In genomic region chr6:34768148-34768547, GRCh38 we compare ENCODE assay signal across 35 cellular contexts. TPM values are rescaled to one million over a fixed set of nuclear protein-coding genes. Genes with fewer than 3 reads are reported as not detected.
DNase-seq lines count a peak whose midpoint lies in the region; FAIRE-seq and TF ChIP-seq lines count a peak whose summit lies in the region.
"Had no signal": no experiment of that assay in that cellular context is flagged by ENCODE, and none has a peak within 500 bp of the region (broad histone marks: within the 10 kb centered on the region; RNA-seq: fewer than 3 reads in every experiment).

No MANE protein-coding gene starts in this region.

- H3K9me3 Mint-ChIP-seq in dendritic cell treated with granulocyte-macrophage colony-stimulating factor and Interleukin-4, amounts not matched to agents 40 ng/mL and 50 ng/mL, for 4 days = no peaks in the 10 kb centered on the region
- H3K9me3 Mint-ChIP-seq: CD14-positive monocyte; CD4-positive, alpha-beta memory T cell; CD4-positive, alpha-beta T cell; CD4-positive, CD25-positive, alpha-beta regulatory T cell; CD8-positive, alpha-beta memory T cell; CD8-positive, alpha-beta T cell had no signal

- H4K20me1 ChIP-seq in endothelial cell of umbilical vein (replicated peaks; ENCODE audit: control insufficient read depth, extremely low read depth, insufficient read depth, low read length) = no peaks in the 10 kb centered on the region

- H3K36me3 ChIP-seq in HEK293 (ENCODE audit: control insufficient read depth in 2 of 2, insufficient read depth in 1 of 2, low read length in 2 of 2) = peaks cover 88 to 89% of the 10 kb centered on the region in 2 experiments
- peaks cover 12 to 27% of the 10 kb centered on the region in 2 experiments for H3K36me3 ChIP-seq in endothelial cell of umbilical vein (ENCODE audit: control insufficient read depth in 2 of 2, extremely low read depth in 1 of 2, insufficient read depth in 2 of 2, low read length in 2 of 2)

- CTCF ChIA-PET in HEK293 (lab: Yijun Ruan, JAX) = no interaction called here
- CTCF ChIA-PET in endothelial cell of umbilical vein (lab: Charles Lee) = interaction anchor here (1.1 kb wide), 1 partner anchor 93 kb away, joined by 3 read pairs; no protein-coding TSS in a partner anchor

- TF ChIP-seq POLR2A in endothelial cell of umbilical vein (IDR thresholded peaks at IDR 0.05; ENCODE audit: low read depth, low read length) = no peak

- H3K9me3 ChIP-seq in HEK293 (ENCODE audit: control insufficient read depth, insufficient read depth, low read depth, low read length) = no peaks in the 10 kb centered on the region
- no peaks in the 10 kb centered on the region for H3K9me3 ChIP-seq in endothelial cell of umbilical vein (replicated peaks; ENCODE audit: control insufficient read depth, insufficient read depth, low read length)
- H3K9me3 ChIP-seq: A549; BE2C; BLaER1; BLaER1 treated with 17β-estradiol and CSF1 and Interleukin-3, amounts not matched to agents 10 nM and 100 nM; Caco-2 had no signal

- H3K4me1 ChIP-seq in HEK293 (ENCODE audit: control insufficient read depth, insufficient read depth, low read length) (no peaks in the 10 kb centered on the region), endothelial cell of umbilical vein (ENCODE audit: control insufficient read depth, extremely low read depth, insufficient read depth, low read length) (no peaks in the 10 kb centered on the region)
- H3K4me1 ChIP-seq: A549, BE2C, BLaER1, Caco-2 had no signal

- peak; percentile 42 for FAIRE-seq in endothelial cell of umbilical vein (lab: Jason Lieb, UNC)
- FAIRE-seq: A204.1, A549, D721Med had no signal

- H3K27ac ChIP-seq in HEK293 (ENCODE audit: extremely low read depth, low read depth, low read length) = no peak overlapping the region
- no peak overlapping the region for H3K27ac ChIP-seq in endothelial cell of umbilical vein (ENCODE audit: insufficient read depth, low read depth, low read length)
- H3K27ac ChIP-seq: 22Rv1; A549; BLaER1; BLaER1 treated with 17β-estradiol and CSF1 and Interleukin-3, amounts not matched to agents 10 nM and 100 nM; C4-2B had no signal

- POLR2A ChIA-PET in HEK293 (lab: Yijun Ruan, JAX) = interaction anchor here (0.8 kb wide), 1 partner anchor 9 kb away, joined by 5 read pairs; no protein-coding TSS in a partner anchor
- POLR2A ChIA-PET in endothelial cell of umbilical vein (lab: Charles Lee) = no interaction called here

- H3K79me2 ChIP-seq in endothelial cell of umbilical vein (ENCODE audit: control insufficient read depth, insufficient read depth, low read length) = peaks cover 4% of the 10 kb centered on the region

- peak overlapping the region; percentile 61 for H3K27ac Mint-ChIP-seq in dendritic cell treated with granulocyte-macrophage colony-stimulating factor and Interleukin-4, amounts not matched to agents 40 ng/mL and 50 ng/mL, for 4 days
- H3K27ac Mint-ChIP-seq: B cell; CD4-positive, alpha-beta T cell; CD4-positive, CD25-positive, alpha-beta regulatory T cell; CD8-positive, alpha-beta T cell had no signal

- no peak for DNase-seq in endothelial cell of umbilical vein (ENCODE audit: low read depth, low spot score)
- DNase-seq in SIG-M5 (lab: John Stamatoyannopoulos, UW) = no peak
- no peak for DNase-seq in activated T-cell treated with anti-CD3 and anti-CD28 coated beads, Interleukin-2, amount 50 U/mL, for 1 hour
- DNase-seq in HuH-7 (ENCODE audit: low spot score) = no peak
- DNase-seq: 8988T; ACHN; AML-193; BE2C; C1 segment of cervical spinal cord; Caco-2; Calu3; CD4-positive, alpha-beta memory T cell; CD4-positive, alpha-beta T cell; CD4-positive, CD25-positive, alpha-beta regulatory T cell; CD8-positive, alpha-beta memory T cell; CD8-positive, alpha-beta T cell; COR-L47; DMS 273 treated with DMSO at 0.1 percent for 48 hours; DMS153; DMS53; DMS79; DMS79 treated with DMSO at 0.1 percent for 48 hours; DND-41; EL had no signal

- H3K4me2 ChIP-seq in endothelial cell of umbilical vein (ENCODE audit: insufficient read depth, low read length) = no peak overlapping the region
- H3K4me2 ChIP-seq: A549; BLaER1; BLaER1 treated with 17β-estradiol and CSF1 and Interleukin-3, amounts not matched to agents 10 nM and 100 nM had no signal

- intact Hi-C loops in dendritic cell treated with granulocyte-macrophage colony-stimulating factor and Interleukin-4, amounts not matched to agents 40 ng/mL and 50 ng/mL, for 4 days (cut with micrococcal nuclease) = no loop called here
- intact Hi-C loops in endothelial cell of umbilical vein (cut with micrococcal nuclease) = no loop called here

- H3K27me3 ChIP-seq in endothelial cell of umbilical vein (ENCODE audit: control insufficient read depth in 2 of 2, insufficient read depth in 2 of 2, low read length in 2 of 2) = no peaks in the 10 kb centered on the region
- H3K27me3 ChIP-seq: BE2C; BLaER1; BLaER1 treated with 17β-estradiol and CSF1 and Interleukin-3, amounts not matched to agents 10 nM and 100 nM had no signal

- H3K36me3 Mint-ChIP-seq in dendritic cell treated with granulocyte-macrophage colony-stimulating factor and Interleukin-4, amounts not matched to agents 40 ng/mL and 50 ng/mL, for 4 days (ENCODE audit: low read depth) = peaks cover 96% of the 10 kb centered on the region

- H3K4me3 ChIP-seq in HEK293 (ENCODE audit: low read depth, low read length) (no peak overlapping the region), endothelial cell of umbilical vein (replicated peaks in 1 of 3; ENCODE audit: insufficient read depth in 1 of 3, low read depth in 1 of 3, low read length in 3 of 3) (no peak overlapping the region)
- H3K4me3 ChIP-seq: A549; BLaER1; BLaER1 treated with 17β-estradiol and CSF1 and Interleukin-3, amounts not matched to agents 10 nM and 100 nM had no signal

- no peaks in the 10 kb centered on the region for H3K9me1 ChIP-seq in endothelial cell of umbilical vein (replicated peaks; ENCODE audit: control insufficient read depth, extremely low read depth, insufficient read depth, low read length)

- TF ChIP-seq CTCF in HEK293 (tag by site-specific recombination; IDR thresholded peaks at IDR 0.05) = no peak
- no peak for TF ChIP-seq CTCF in endothelial cell of umbilical vein (IDR thresholded peaks at IDR 0.05; ENCODE audit: extremely low read depth in 1 of 2, insufficient read depth in 1 of 2, low read depth in 1 of 2, low read length in 2 of 2)

- H3K4me1 Mint-ChIP-seq in dendritic cell treated with granulocyte-macrophage colony-stimulating factor and Interleukin-4, amounts not matched to agents 40 ng/mL and 50 ng/mL, for 4 days (ENCODE audit: low read depth) = peaks cover 13% of the 10 kb centered on the region
- H3K4me1 Mint-ChIP-seq: B cell, CD14-positive monocyte had no signal

- no peak overlapping the region for H2AFZ ChIP-seq in endothelial cell of umbilical vein (ENCODE audit: low read depth, low read length)

- no peaks in the 10 kb centered on the region for H3K27me3 Mint-ChIP-seq in dendritic cell treated with granulocyte-macrophage colony-stimulating factor and Interleukin-4, amounts not matched to agents 40 ng/mL and 50 ng/mL, for 4 days
- H3K27me3 Mint-ChIP-seq: B cell; CD4-positive, alpha-beta memory T cell; CD4-positive, alpha-beta T cell; CD4-positive, CD25-positive, alpha-beta regulatory T cell; CD8-positive, alpha-beta memory T cell had no signal

- dilution Hi-C loops in endothelial cell of umbilical vein (cut with MboI; ENCODE audit: extremely low pct_ligation_motif_present, low sequenced_read_pairs) = no loop called here

- no peak overlapping the region for H3K9ac ChIP-seq in endothelial cell of umbilical vein (replicated peaks; ENCODE audit: extremely low read depth, insufficient read depth, low read length)
- H3K9ac ChIP-seq: BLaER1 had no signal

- no TSS peak for BruUV-seq in endothelial cell of umbilical vein (replicated peaks; lab: Mats Ljungman, UMichigan)

- H3K4me3 Mint-ChIP-seq in dendritic cell treated with granulocyte-macrophage colony-stimulating factor and Interleukin-4, amounts not matched to agents 40 ng/mL and 50 ng/mL, for 4 days = no peak overlapping the region
- H3K4me3 Mint-ChIP-seq: B cell; CD14-positive monocyte; CD4-positive, alpha-beta memory T cell; CD4-positive, alpha-beta T cell; CD4-positive, CD25-positive, alpha-beta regulatory T cell; CD8-positive, alpha-beta memory T cell; CD8-positive, alpha-beta T cell had no signal

TF ChIP-seq in HEK293, 187 proteins besides CTCF, POLR2A, EP300 and RAD21 (continues in another document):
- TF ChIP-seq ZNF664 (tag by site-specific recombination; IDR thresholded peaks at IDR 0.05) = peak; percentile 97

TF ChIP-seq in endothelial cell of umbilical vein, 7 proteins besides CTCF, POLR2A, EP300 and RAD21 (continues in another document):
- TF ChIP-seq MAX (IDR thresholded peaks at IDR 0.05; ENCODE audit: insufficient read depth, insufficient read length) (no peak), JUN (IDR thresholded peaks at IDR 0.05; ENCODE audit: borderline replicate concordance, insufficient read depth, insufficient read length, low read depth) (no peak), POLR2AphosphoS5 (IDR thresholded peaks at IDR 0.05; ENCODE audit: insufficient read depth, low read depth, low read length) (no peak), EZH2 (IDR thresholded peaks at IDR 0.05; ENCODE audit: borderline replicate concordance, low read depth, low read length, severe bottlenecking) (no peak), MYC (IDR thresholded peaks at IDR 0.05; ENCODE audit: low read depth, low read length) (no peak), FOS (IDR thresholded peaks at IDR 0.05; ENCODE audit: borderline replicate concordance, insufficient read depth, low read length) (no peak)

RNA-seq across cellular contexts. Expression of gene SNRPC, which starts 10.8 kb away (rescaled TPM):
- 137 and 141 TPM in 2 replicates for total RNA-seq in endothelial cell of umbilical vein
- polyA plus RNA-seq in endothelial cell of umbilical vein = 287 and 306 TPM in 2 replicates
- polyA plus RNA-seq in endothelial cell of umbilical vein (2011; cell fraction: cytosol; rRNA removed) = 316 and 379 TPM in 2 replicates
- 119 and 138 TPM in 2 replicates for polyA plus RNA-seq in endothelial cell of umbilical vein (2011; cell fraction: nucleus; rRNA removed)
- polyA plus RNA-seq in endothelial cell of umbilical vein (2012) = 138 and 173 TPM in 2 replicates
- polyA minus RNA-seq in endothelial cell of umbilical vein = 58.1 and 70.2 TPM in 2 replicates
- polyA minus RNA-seq in endothelial cell of umbilical vein (2011; cell fraction: cytosol; rRNA and poly(A)+ RNA removed) = 57.4 TPM
- 17.1 and 18.2 TPM in 2 replicates for polyA minus RNA-seq in endothelial cell of umbilical vein (2011; cell fraction: nucleus; rRNA and poly(A)+ RNA removed)

RNA-seq across cellular contexts. Expression of gene BLTP3A, which starts 23.7 kb away (rescaled TPM):
- total RNA-seq in endothelial cell of umbilical vein = 9.3 and 10.5 TPM in 2 replicates
- polyA plus RNA-seq in endothelial cell of umbilical vein = 4.2 and 4.6 TPM in 2 replicates
- polyA plus RNA-seq in endothelial cell of umbilical vein (2011; cell fraction: cytosol; rRNA removed) = 4.2 and 4.5 TPM in 2 replicates
- polyA plus RNA-seq in endothelial cell of umbilical vein (2011; cell fraction: nucleus; rRNA removed) = 6.8 and 8.0 TPM in 2 replicates
- polyA plus RNA-seq in endothelial cell of umbilical vein (2012) = 3.3 and 4.6 TPM in 2 replicates
- 21.7 and 22.6 TPM in 2 replicates for polyA minus RNA-seq in endothelial cell of umbilical vein
- 29.2 TPM for polyA minus RNA-seq in endothelial cell of umbilical vein (2011; cell fraction: cytosol; rRNA and poly(A)+ RNA removed)
- 9.4 and 11.2 TPM in 2 replicates for polyA minus RNA-seq in endothelial cell of umbilical vein (2011; cell fraction: nucleus; rRNA and poly(A)+ RNA removed)
